ENCODE assay signal across 20 cellular contexts in genomic region chr4:139576219-139576618, GRCh38. TPM values are rescaled to one million over a fixed set of nuclear protein-coding genes. Genes with fewer than 3 reads are reported as not detected.
DNase-seq lines count a peak whose midpoint lies in the region; TF ChIP-seq lines count a peak whose summit lies in the region.
"Had no signal": no experiment of that assay in that cellular context is flagged by ENCODE, and none has a peak within 500 bp of the region (broad histone marks: within the 10 kb centered on the region; RNA-seq: fewer than 3 reads in every experiment).

No MANE protein-coding gene starts in this region.

- no peaks in the 10 kb centered on the region for H3K36me3 ChIP-seq in adrenal gland (replicated peaks in 1 of 2)
- H3K36me3 ChIP-seq: neutrophil, sigmoid colon had no signal

- H3K4me3 ChIP-seq in astrocyte of the spinal cord (ENCODE audit: low read depth, low read length), result no peak overlapping the region
- H3K4me3 ChIP-seq in adrenal gland, result no peak overlapping the region
- H3K4me3 ChIP-seq: sigmoid colon had no signal

- intact Hi-C loops in adrenal gland (cut with DNase I), result no loop called here

- no peak overlapping the region for H3K27ac ChIP-seq in adrenal gland
- H3K27ac ChIP-seq: KMS-11, neutrophil, sigmoid colon had no signal

- in situ Hi-C loops in astrocyte of the spinal cord (cut with HindIII; ENCODE audit: low sequenced_read_pairs), result no loop called here

- H3K27me3 ChIP-seq in adrenal gland, result no peaks in the 10 kb centered on the region
- H3K27me3 ChIP-seq: neutrophil, sigmoid colon had no signal

- H3K9me3 ChIP-seq in adrenal gland (replicated peaks in 1 of 3), result no peaks in the 10 kb centered on the region
- H3K9me3 ChIP-seq: neutrophil, sigmoid colon, SK-N-SH had no signal

- DNase-seq in A172 (ENCODE audit: low spot score) (peak; percentile 83), HT1080 (ENCODE audit: low read depth) (peak; percentile 68), astrocyte of the spinal cord (ENCODE audit: low read depth, low spot score) (peak; percentile 58), myocyte (ENCODE audit: low read depth) (peak; percentile 97), adrenal gland (no peak), cortex of kidney (lab: John Stamatoyannopoulos, UW) (no peak)
- DNase-seq in stimulated activated CD4-positive, alpha-beta T cell treated with anti-CD3 and anti-CD28 coated beads, Interleukin-4, amount 100 ng/mL, for 1 hour, result no peak
- no peak for DNase-seq in stimulated activated CD4-positive, alpha-beta T cell treated with anti-CD3 and anti-CD28 coated beads, Interleukin-12 subunit alpha, Interleukin-12 subunit beta, amount 100 ng/mL, for 4 hours
- DNase-seq: activated CD4-positive, alpha-beta memory T cell treated with anti-CD3 and anti-CD28 coated beads for 36 hours; activated CD4-positive, CD25-positive, alpha-beta regulatory T cell treated with anti-CD3 and anti-CD28 coated beads, Interleukin-2, amount 50 U/mL, for 72 hours; activated CD8-positive, alpha-beta memory T cell treated with anti-CD3 and anti-CD28 coated beads, Interleukin-2, amount 50 U/mL, for 4 hours; activated naive CD4-positive, alpha-beta T cell treated with anti-CD3 and anti-CD28 coated beads, Interleukin-2, amount 10 ng/mL, durations not matched to agents 7 days and 5 days; glutamatergic neuron; NCI-H1436 treated with DMSO at 0.1 percent for 48 hours; NCI-H2107; sigmoid colon; SK-N-SH; stimulated activated naive CD8-positive, alpha-beta T cell treated with anti-CD3 and anti-CD28 coated beads, Interleukin-15, Interleukin-2, amounts not matched to agents 100 U/mL and 50 U/mL, for 24 hours had no signal

- no peak for TF ChIP-seq CTCF in astrocyte of the spinal cord (IDR thresholded peaks at IDR 0.05; ENCODE audit: low read depth, low read length)
- TF ChIP-seq CTCF in adrenal gland (IDR thresholded peaks at IDR 0.05), result no peak

- H3K4me1 ChIP-seq in adrenal gland (replicated peaks in 1 of 2), result no peaks in the 10 kb centered on the region
- H3K4me1 ChIP-seq: sigmoid colon had no signal

- 92 to 99% (median 96%) methylated on average over 5 of the region's 5 CpGs for WGBS in adrenal gland, 4 donors

- no peak for TF ChIP-seq POLR2A in adrenal gland (IDR thresholded peaks at IDR 0.05)

RNA-seq across cellular contexts. Expression of gene SETD7, which starts 20.2 kb away (rescaled TPM):
- total RNA-seq in A172 (2014; rRNA removed; shearing (Covaris generic)), result 38.0 and 42.1 TPM in 2 replicates
- 42.2 and 45.2 TPM in 2 replicates for total RNA-seq in HT1080 (2014; rRNA removed; shearing (Covaris generic))
- polyA plus RNA-seq in HT1080 (2015; cell fraction: cytosol; rRNA removed), result 26.0 and 33.2 TPM in 2 replicates
- 19.7 and 20.2 TPM in 2 replicates for polyA plus RNA-seq in HT1080 (2015; cell fraction: nucleus; rRNA removed)
- total RNA-seq in myocyte, result 411 and 456 TPM in 2 replicates
- 116 TPM for polyA plus RNA-seq in myocyte (2012)
- total RNA-seq in adrenal gland, result 10 to 100 TPM; 36.6 to 49.1 (median 43.9) TPM
- 10 to 100 TPM in 2 of 3 donors, 1 to 10 TPM in 1; 7.4 to 48.5 (median 10.9) TPM for polyA plus RNA-seq in adrenal gland

Comparison
In these comparisons a context has a peak if more than half of its experiments do, and no peak if none do; other contexts are left out.
1. DNase-seq: peak in A172 (single experiment), HT1080 (single experiment), astrocyte of the spinal cord (single experiment) and myocyte (single experiment); none in adrenal gland (0 of 7), cortex of kidney (single experiment), stimulated activated CD4-positive, alpha-beta T cell treated with anti-CD3 and anti-CD28 coated beads, Interleukin-4, amount 100 ng/mL, for 1 hour (single experiment) and stimulated activated CD4-positive, alpha-beta T cell treated with anti-CD3 and anti-CD28 coated beads, Interleukin-12 subunit alpha, Interleukin-12 subunit beta, amount 100 ng/mL, for 4 hours (single experiment).